In genomic region chr20:56805313-56805712, GRCh38 we compare ENCODE assay signal across 27 cellular contexts.
A peak's percentile ranks its signal among the peaks of the same experiment; 100 is the strongest.
DNase-seq lines count a peak whose midpoint lies in the region; ATAC-seq, FAIRE-seq and TF ChIP-seq lines count a peak whose summit lies in the region.
"Had no signal": no experiment of that assay in that cellular context is flagged by ENCODE, and none has a peak within 500 bp of the region (broad histone marks: within the 10 kb centered on the region; RNA-seq: fewer than 3 reads in every experiment).

No MANE protein-coding gene starts in this region.

- no peaks in the 10 kb centered on the region for H4K20me1 ChIP-seq in PC-3 (ENCODE audit: low read length)
- H4K20me1 ChIP-seq in H1 (replicated peaks in 1 of 2; ENCODE audit: control insufficient read depth in 1 of 2, insufficient read depth in 2 of 2, low read length in 2 of 2), result peaks cover 0 to 5% of the 10 kb centered on the region in 2 experiments

- TF ChIP-seq RAD21 in H1 (IDR thresholded peaks at IDR 0.05 in 1 of 2, conservative IDR thresholded peaks at IDR 0.05 in 1 of 2; ENCODE audit: low read depth in 2 of 2, low read length in 2 of 2), result no peak

- H2BK120ac ChIP-seq in H1 (replicated peaks; ENCODE audit: low read depth, low read length) (peak overlapping the region; percentile 92), neuronal stem cell (ENCODE audit: low read depth, low read length) (no peak overlapping the region)

- no peak overlapping the region for H3K27ac ChIP-seq in HUES64 (ENCODE audit: low read depth, low read length)
- peak overlapping the region; percentile 93 for H3K27ac ChIP-seq in PC-3 (ENCODE audit: low read length)
- H3K27ac ChIP-seq in H1 (ENCODE audit: low read depth, low read length), result 0 out of 2 replicates have a peak overlapping the region, but pooled peaks have one; percentile 55
- no peak overlapping the region for H3K27ac ChIP-seq in neuronal stem cell (replicated peaks; ENCODE audit: low read length)
- no peak overlapping the region for H3K27ac ChIP-seq in ascending aorta
- H3K27ac ChIP-seq: HL-60, SJCRH30 had no signal

- H4K8ac ChIP-seq in H1 (ENCODE audit: extremely low read depth, insufficient read depth, low read length) (0 out of 2 replicates have a peak overlapping the region, but pooled peaks have one; percentile 25), neuronal stem cell (ENCODE audit: low read depth, low read length) (no peak overlapping the region)

- POLR2A ChIA-PET in PC-3 (lab: Charles Lee; ENCODE audit: unreplicated experiment) (no interaction called here), H1 (lab: Charles Lee; ENCODE audit: partially characterized antibody) (interaction anchor here (1.5 kb wide), 1 partner anchor 38 kb away, joined by 3 read pairs; no protein-coding TSS in a partner anchor)

- H3K4ac ChIP-seq in H1 (replicated peaks; ENCODE audit: insufficient read length, low read depth, low read length) (peak overlapping the region; percentile 94), neuronal stem cell (ENCODE audit: low read length) (no peak overlapping the region)

- intact Hi-C loops in PC-3 (cut with micrococcal nuclease), result no loop called here
- intact Hi-C loops in ascending aorta (cut with DNase I), result no loop called here

- H3K18ac ChIP-seq in H1 (ENCODE audit: extremely low read depth, low read length) (peak overlapping the region; percentile 80), neuronal stem cell (ENCODE audit: low read length) (peak overlapping the region; percentile 13)

- H3K23me2 ChIP-seq in H1 (ENCODE audit: low read depth, low read length), result peaks cover 9% of the 10 kb centered on the region

- DNase-seq in PC-3 (no peak), H1 (ENCODE audit: low read depth in 1 of 2, low spot score in 2 of 2) (no peak), neuronal stem cell (ENCODE audit: low spot score) (no peak), ascending aorta (ENCODE audit: low spot score in 2 of 2) (no peak), NK-92 (lab: John Stamatoyannopoulos, UW; ENCODE audit: unreplicated experiment) (no peak), NCI-H524 treated with DMSO at 0.1 percent for 48 hours (lab: John Stamatoyannopoulos, UW) (no peak), NCI-H2171 (lab: John Stamatoyannopoulos, UW) (no peak)
- DNase-seq: C1 segment of cervical spinal cord; CD4-positive, alpha-beta memory T cell; COR-L47; DMS53; Kasumi-1; MV-4-11; NCI-H1105; NCI-H1436 treated with DMSO at 0.1 percent for 48 hours; NCI-H187 treated with DMSO at 0.1 percent for 48 hours; NCI-H2107; NCI-H446; OCI-M1; SJCRH30 had no signal

- no peaks in the 10 kb centered on the region for H3K36me3 ChIP-seq in HUES64 (ENCODE audit: insufficient read depth, low read length)
- H3K36me3 ChIP-seq in PC-3 (ENCODE audit: low read depth, low read length), result no peaks in the 10 kb centered on the region
- H3K36me3 ChIP-seq in H1 (ENCODE audit: control insufficient read depth in 2 of 4, insufficient read depth in 4 of 4, low read length in 3 of 4), result no peaks in the 10 kb centered on the region
- H3K36me3 ChIP-seq in neuronal stem cell (replicated peaks in 1 of 2; ENCODE audit: control insufficient read depth in 2 of 2, insufficient read depth in 2 of 2, low read length in 2 of 2), result no peaks in the 10 kb centered on the region
- no peaks in the 10 kb centered on the region for H3K36me3 ChIP-seq in ascending aorta
- H3K36me3 ChIP-seq: SJCRH30 had no signal

- H3K4me3 ChIP-seq in HUES64 (ENCODE audit: low read length) (no peak overlapping the region), PC-3 (ENCODE audit: low read length) (no peak overlapping the region), H1 (ENCODE audit: extremely low read depth in 1 of 4, insufficient read depth in 2 of 4, low read depth in 3 of 4, low read length in 4 of 4) (no peak overlapping the region), neuronal stem cell (ENCODE audit: low read length in 2 of 2) (peak overlapping the region in 1 of 2 donors; percentile 7), ascending aorta (no peak overlapping the region)
- H3K4me3 ChIP-seq: K562, SJCRH30 had no signal

- H2AK5ac ChIP-seq in H1 (ENCODE audit: low read depth, low read length) (peak overlapping the region; percentile 100), neuronal stem cell (ENCODE audit: low read depth, low read length) (no peak overlapping the region)

- H3K9ac ChIP-seq in HUES64 (ENCODE audit: low read depth, low read length), result 0 out of 2 replicates have a peak overlapping the region, but pooled peaks have one; percentile 38
- peak overlapping the region; percentile 73 for H3K9ac ChIP-seq in PC-3 (ENCODE audit: low read length)
- H3K9ac ChIP-seq in H1 (replicated peaks in 1 of 4; ENCODE audit: extremely low read depth in 1 of 4, low read depth in 3 of 4, low read length in 3 of 4), result peak overlapping the region in 1 of 4 experiments; percentile 37; a peak in 1 of 7 replicates
- peak overlapping the region; percentile 22 for H3K9ac ChIP-seq in neuronal stem cell (ENCODE audit: low read depth, low read length, poor library complexity)

- peak overlapping the region; percentile 7 for H4K5ac ChIP-seq in H1 (ENCODE audit: insufficient read length, low read depth, low read length)

- peak overlapping the region; percentile 23 for H3K56ac ChIP-seq in H1 (replicated peaks; ENCODE audit: insufficient read length, low read depth, low read length)

- TF ChIP-seq CTCF in PC-3 (conservative IDR thresholded peaks at IDR 0.05; ENCODE audit: low read depth, low read length) (no peak), H1 (IDR thresholded peaks at IDR 0.05; ENCODE audit: control extremely low read depth in 1 of 3, insufficient read depth in 1 of 3, low read depth in 1 of 3, low read length in 3 of 3) (no peak), ascending aorta (IDR thresholded peaks at IDR 0.05) (no peak)

- H3K79me2 ChIP-seq in PC-3 (ENCODE audit: low read length) (no peaks in the 10 kb centered on the region), H1 (ENCODE audit: control insufficient read depth in 1 of 2, insufficient read depth in 2 of 2, low read length in 2 of 2) (no peaks in the 10 kb centered on the region)

- peak overlapping the region; percentile 100 for H2BK20ac ChIP-seq in H1 (ENCODE audit: low read length)

- no peaks in the 10 kb centered on the region for H3K27me3 ChIP-seq in HUES64 (ENCODE audit: insufficient read depth, low read length)
- H3K27me3 ChIP-seq in PC-3 (ENCODE audit: low read length), result no peaks in the 10 kb centered on the region
- peaks cover 0 to 14% (median 0%) of the 10 kb centered on the region in 4 experiments; a peak in 3 of 7 replicates for H3K27me3 ChIP-seq in H1 (replicated peaks in 1 of 4; ENCODE audit: control insufficient read depth in 3 of 4, extremely low read depth in 1 of 4, insufficient read depth in 3 of 4, low read length in 3 of 4)
- H3K27me3 ChIP-seq in neuronal stem cell (ENCODE audit: control insufficient read depth in 3 of 3, insufficient read depth in 3 of 3, low read depth in 1 of 3, low read length in 3 of 3), result peaks cover 0 to 16% (median 0%) of the 10 kb centered on the region in 3 experiments
- H3K27me3 ChIP-seq in ascending aorta, result no peaks in the 10 kb centered on the region

- no peak for FAIRE-seq in H1 (lab: Jason Lieb, UNC)
- FAIRE-seq: G401.6, GM12891, K562 had no signal

- peak overlapping the region; percentile 83 for H4K91ac ChIP-seq in H1 (replicated peaks; ENCODE audit: insufficient read length, low read length)
- no peak overlapping the region for H4K91ac ChIP-seq in neuronal stem cell (ENCODE audit: low read depth, low read length, poor library complexity)

- BruUV-seq in PC-3 (replicated peaks; lab: Mats Ljungman, UMichigan), result no TSS peak

- H3K23ac ChIP-seq in H1 (ENCODE audit: insufficient read length), result peak overlapping the region; percentile 6
- peak overlapping the region; percentile 32 for H3K23ac ChIP-seq in neuronal stem cell (ENCODE audit: low read depth, low read length, poor library complexity)

- H3K9me3 ChIP-seq in HUES64 (ENCODE audit: insufficient read depth, low read depth, low read length) (no peaks in the 10 kb centered on the region), PC-3 (ENCODE audit: low read length) (no peaks in the 10 kb centered on the region), H1 (ENCODE audit: insufficient read depth in 2 of 2, low read depth in 1 of 2, low read length in 1 of 2) (no peaks in the 10 kb centered on the region), neuronal stem cell (replicated peaks in 1 of 2; ENCODE audit: control insufficient read depth in 2 of 2, insufficient read depth in 1 of 2, low read depth in 1 of 2, low read length in 2 of 2) (no peaks in the 10 kb centered on the region), ascending aorta (no peaks in the 10 kb centered on the region)
- H3K9me3 ChIP-seq: SJCRH30 had no signal

- H3K4me2 ChIP-seq in PC-3 (ENCODE audit: low read length), result peak overlapping the region; percentile 76
- H3K4me2 ChIP-seq in H1 (ENCODE audit: insufficient read depth in 1 of 2, low read depth in 2 of 2, low read length in 2 of 2), result peak overlapping the region in 1 of 2 experiments; percentile 19; a peak in 1 of 4 replicates
- no peak overlapping the region for H3K4me2 ChIP-seq in neuronal stem cell (ENCODE audit: insufficient read depth, low read length, poor library complexity, severe bottlenecking)

- whole genome bisulfite sequencing in HUES64, result 70% methylated on average over 4 of the region's 4 CpGs
- 73% methylated on average over 4 of the region's 4 CpGs; no CpG with 5 or more reads in 1 of the 2 experiments for WGBS in H1 (ENCODE audit: extremely low coverage in 1 of 2, insufficient coverage in 1 of 2, insufficient read length in 1 of 2, insufficient replicate concordance in 2 of 2, low coverage in 1 of 2, low lambda C conversion rate in 2 of 2, missing lambda C conversion rate in 1 of 2), 2 experiments
- no CpG with 5 or more reads among the region's 4 CpGs for WGBS in neuronal stem cell (ENCODE audit: extremely low coverage in 2 of 2, insufficient read length in 2 of 2, insufficient replicate concordance in 1 of 2), 2 donors

- H2AFZ ChIP-seq in PC-3 (ENCODE audit: low read length) (no peak overlapping the region), H1 (ENCODE audit: low read length) (no peak overlapping the region), neuronal stem cell (ENCODE audit: low read length) (no peak overlapping the region)

- TF ChIP-seq EP300 in H1 (IDR thresholded peaks at IDR 0.05; ENCODE audit: borderline replicate concordance in 1 of 2, low read depth in 2 of 2, low read length in 2 of 2), result no peak

- CTCF ChIA-PET in PC-3 (lab: Charles Lee) (no interaction called here), H1 (lab: Charles Lee; ENCODE audit: partially characterized antibody) (interaction anchor here (0.6 kb wide), 1 partner anchor 388 kb away, joined by 4 read pairs; no protein-coding TSS in a partner anchor)

- H3K79me1 ChIP-seq in H1 (ENCODE audit: low read depth, low read length), result no peaks in the 10 kb centered on the region; the same call in 1 of the 2 replicates
- no peaks in the 10 kb centered on the region for H3K79me1 ChIP-seq in neuronal stem cell (ENCODE audit: low read depth, low read length)

- no peaks in the 10 kb centered on the region for H3F3A ChIP-seq in PC-3 (ENCODE audit: low read length, unreplicated experiment)

- TF ChIP-seq POLR2A in H1 (IDR thresholded peaks at IDR 0.05; ENCODE audit: control extremely low read depth in 1 of 2, low read depth in 2 of 2, low read length in 2 of 2), result no peak

- H2BK15ac ChIP-seq in H1 (ENCODE audit: low read length) (peak overlapping the region; percentile 99), neuronal stem cell (ENCODE audit: low read length) (peak overlapping the region; percentile 79)

- peak overlapping the region; percentile 92 for H2BK5ac ChIP-seq in H1 (ENCODE audit: low read depth, low read length)
- H2BK5ac ChIP-seq in neuronal stem cell (ENCODE audit: low read length), result no peak overlapping the region

- peak overlapping the region; percentile 100 for H2BK12ac ChIP-seq in H1 (ENCODE audit: low read depth, low read length)
- peak overlapping the region; percentile 26 for H2BK12ac ChIP-seq in neuronal stem cell (ENCODE audit: low read length)

- H3K14ac ChIP-seq in H1 (ENCODE audit: insufficient read length) (peak overlapping the region; percentile 7), neuronal stem cell (ENCODE audit: low read length) (no peak overlapping the region)

- H3K9me2 ChIP-seq in PC-3 (replicated peaks; ENCODE audit: low read length), result no peaks in the 10 kb centered on the region

- H3K4me1 ChIP-seq in HUES64 (ENCODE audit: insufficient read depth, low read length), result peaks cover 32% of the 10 kb centered on the region
- peaks cover 36% of the 10 kb centered on the region for H3K4me1 ChIP-seq in PC-3 (ENCODE audit: insufficient read depth, low read length)
- peaks cover 8 to 32% (median 11%) of the 10 kb centered on the region in 4 experiments for H3K4me1 ChIP-seq in H1 (replicated peaks in 1 of 4; ENCODE audit: control insufficient read depth in 3 of 4, insufficient read depth in 4 of 4, low read length in 3 of 4)
- peaks cover 8 to 32% of the 10 kb centered on the region in 2 donors for H3K4me1 ChIP-seq in neuronal stem cell (ENCODE audit: control insufficient read depth in 2 of 2, insufficient read depth in 1 of 2, low read depth in 1 of 2, low read length in 2 of 2)
- H3K4me1 ChIP-seq in ascending aorta, result no peaks in the 10 kb centered on the region
- H3K4me1 ChIP-seq: SJCRH30 had no signal

- no peak for ATAC-seq in PC-3
- ATAC-seq: K562, Right ventricle myocardium inferior, SK-N-SH treated with all-trans-retinoic acid at 6 μM for 48 hours had no signal

Comparison
In these comparisons a context has a peak if more than half of its experiments do, and no peak if none do; other contexts are left out.
1. H3K27ac ChIP-seq: peak in PC-3 (single experiment) and H1 (single experiment); none in HUES64 (single experiment), neuronal stem cell (single experiment) and ascending aorta (0 of 2).